ENCODE assay signal across 9 cellular contexts in the genomic region with DNA sequence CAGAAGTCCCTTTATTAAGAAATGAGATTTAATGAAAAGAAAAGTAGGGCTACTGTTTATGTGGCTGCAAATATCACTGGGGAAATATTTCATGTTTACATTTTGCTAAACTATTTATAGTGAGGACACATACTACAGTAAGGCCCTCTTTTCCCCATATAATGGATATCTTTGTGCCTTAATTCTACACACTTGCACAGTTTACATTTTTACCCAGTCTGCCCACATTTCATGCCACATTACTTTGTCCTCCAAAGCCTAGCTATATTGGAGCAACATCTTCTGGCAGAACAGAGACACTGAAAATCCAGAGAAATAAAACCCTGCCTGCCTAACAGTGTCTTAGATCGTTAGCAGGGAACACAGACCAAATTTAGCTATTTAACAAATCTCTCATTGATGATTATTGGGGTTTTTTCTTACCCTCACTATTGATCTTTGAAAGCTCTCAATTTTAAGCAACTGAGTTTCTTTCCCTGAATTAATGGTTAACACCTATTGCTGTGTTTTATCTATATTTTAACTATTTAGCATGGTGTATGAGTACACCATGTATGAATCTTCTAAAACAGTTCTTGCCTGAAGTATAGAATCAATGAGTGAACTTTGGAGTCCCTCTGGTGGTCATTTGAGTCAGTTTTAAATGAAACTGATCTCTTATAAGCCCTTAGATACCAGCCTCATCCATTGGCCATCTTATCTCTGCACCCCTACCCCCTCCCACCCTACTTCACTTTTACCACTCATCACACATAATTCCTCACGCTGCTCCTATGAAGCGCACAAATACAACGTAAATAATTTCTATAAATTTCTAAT.
A peak's percentile ranks its signal among the peaks of the same experiment; 100 is the strongest.
DNase-seq lines count a peak whose midpoint lies in the region; ATAC-seq and TF ChIP-seq lines count a peak whose summit lies in the region.
"Had no signal": no experiment of that assay in that cellular context is flagged by ENCODE, and none has a peak within 500 bp of the region (broad histone marks: within the 10 kb centered on the region; RNA-seq: fewer than 3 reads in every experiment).

No MANE protein-coding gene starts in this region.

- H3K4me1 Mint-ChIP-seq in effector memory CD8-positive, alpha-beta T cell (ENCODE audit: low read depth in 2 of 2), result no peaks in the 10 kb centered on the region
- no peaks in the 10 kb centered on the region for H3K4me1 Mint-ChIP-seq in naive thymus-derived CD8-positive, alpha-beta T cell

- H3K14ac ChIP-seq in neuronal stem cell (ENCODE audit: low read length), result no peak overlapping the region

- no peak overlapping the region for H3K4ac ChIP-seq in neuronal stem cell (ENCODE audit: low read length)

- no peaks in the 10 kb centered on the region for H3K36me3 Mint-ChIP-seq in effector memory CD8-positive, alpha-beta T cell (ENCODE audit: insufficient read depth)
- no peaks in the 10 kb centered on the region for H3K36me3 Mint-ChIP-seq in naive thymus-derived CD8-positive, alpha-beta T cell

- H2AFZ ChIP-seq in neuronal stem cell (ENCODE audit: low read length), result peak overlapping the region; percentile 21

- H3K18ac ChIP-seq in neuronal stem cell (ENCODE audit: low read length), result no peak overlapping the region

- no peak overlapping the region for H2BK5ac ChIP-seq in neuronal stem cell (ENCODE audit: low read length)

- H4K8ac ChIP-seq in neuronal stem cell (ENCODE audit: low read depth, low read length), result no peak overlapping the region

- H3K9me3 ChIP-seq in cardiac muscle cell (ENCODE audit: low read depth) (no peaks in the 10 kb centered on the region), neuronal stem cell (replicated peaks in 1 of 2; ENCODE audit: control insufficient read depth in 2 of 2, insufficient read depth in 1 of 2, low read depth in 1 of 2, low read length in 2 of 2) (peaks cover 0 to 10% of the 10 kb centered on the region in 2 donors)

- H2BK12ac ChIP-seq in neuronal stem cell (ENCODE audit: low read length), result no peak overlapping the region

- no peak overlapping the region for H2BK120ac ChIP-seq in neuronal stem cell (ENCODE audit: low read depth, low read length)

- H3K4me2 ChIP-seq in neuronal stem cell (ENCODE audit: insufficient read depth, low read length, poor library complexity, severe bottlenecking), result no peak overlapping the region

- no peak overlapping the region for H3K27ac Mint-ChIP-seq in effector memory CD8-positive, alpha-beta T cell
- no peak overlapping the region for H3K27ac Mint-ChIP-seq in naive thymus-derived CD8-positive, alpha-beta T cell
- H3K27ac Mint-ChIP-seq: dendritic cell treated with granulocyte-macrophage colony-stimulating factor and Interleukin-4, amounts not matched to agents 40 ng/mL and 50 ng/mL, for 4 days had no signal

- peak; percentile 65 to 75 for DNase-seq in cardiac muscle cell (ENCODE audit: low read depth in 1 of 2, low spot score in 1 of 2)
- DNase-seq in Right ventricle myocardium inferior (ENCODE audit: missing footprints), result no peak
- DNase-seq in NCI-H2227 treated with DMSO at 0.1 percent for 48 hours (lab: John Stamatoyannopoulos, UW), result peak; percentile 4
- no peak for DNase-seq in effector memory CD8-positive, alpha-beta T cell
- peak; percentile 45 for DNase-seq in neuronal stem cell (ENCODE audit: low spot score)
- no peak for DNase-seq in activated CD4-positive, CD25-positive, alpha-beta regulatory T cell (lab: John Stamatoyannopoulos, UW)
- DNase-seq in naive thymus-derived CD8-positive, alpha-beta T cell, result no peak

- H3K4me1 ChIP-seq in cardiac muscle cell (ENCODE audit: low read depth), result no peaks in the 10 kb centered on the region
- peaks cover 2 to 10% of the 10 kb centered on the region in 2 donors for H3K4me1 ChIP-seq in neuronal stem cell (ENCODE audit: control insufficient read depth in 2 of 2, insufficient read depth in 1 of 2, low read depth in 1 of 2, low read length in 2 of 2)

- H3K4me3 Mint-ChIP-seq in effector memory CD8-positive, alpha-beta T cell, result no peak overlapping the region
- no peak overlapping the region for H3K4me3 Mint-ChIP-seq in naive thymus-derived CD8-positive, alpha-beta T cell
- H3K4me3 Mint-ChIP-seq: dendritic cell treated with granulocyte-macrophage colony-stimulating factor and Interleukin-4, amounts not matched to agents 40 ng/mL and 50 ng/mL, for 4 days had no signal

- TF ChIP-seq CTCF in cardiac muscle cell (IDR thresholded peaks at IDR 0.05; ENCODE audit: low read depth, low read length), result peak; percentile 46

- H3K36me3 ChIP-seq in cardiac muscle cell (no peaks in the 10 kb centered on the region), neuronal stem cell (replicated peaks in 1 of 2; ENCODE audit: control insufficient read depth in 2 of 2, insufficient read depth in 2 of 2, low read length in 2 of 2) (no peaks in the 10 kb centered on the region)

- H3K9me3 Mint-ChIP-seq in effector memory CD8-positive, alpha-beta T cell, result no peaks in the 10 kb centered on the region
- H3K9me3 Mint-ChIP-seq in naive thymus-derived CD8-positive, alpha-beta T cell, result no peaks in the 10 kb centered on the region
- H3K9me3 Mint-ChIP-seq: dendritic cell treated with granulocyte-macrophage colony-stimulating factor and Interleukin-4, amounts not matched to agents 40 ng/mL and 50 ng/mL, for 4 days had no signal

- ATAC-seq in Right ventricle myocardium inferior, result no peak
- peak; percentile 77 for ATAC-seq in HG02798 (IDR thresholded peaks at IDR 0.05; ENCODE audit: poor library complexity, unreplicated experiment)
- peak; percentile 22 for ATAC-seq in effector memory CD8-positive, alpha-beta T cell (replicated peaks)
- no peak for ATAC-seq in naive thymus-derived CD8-positive, alpha-beta T cell

- H3K4me3 ChIP-seq in cardiac muscle cell (no peak overlapping the region), neuronal stem cell (ENCODE audit: low read length in 2 of 2) (no peak overlapping the region)

- 88% methylated on average over 3 of the region's 4 CpGs; no CpG with 5 or more reads in 1 of the 2 donors for WGBS in neuronal stem cell (ENCODE audit: extremely low coverage in 2 of 2, insufficient read length in 2 of 2, insufficient replicate concordance in 1 of 2), 2 donors

- no peak overlapping the region for H2AK5ac ChIP-seq in neuronal stem cell (ENCODE audit: low read depth, low read length)

- POLR2A ChIA-PET in naive thymus-derived CD8-positive, alpha-beta T cell (lab: Charles Lee), result no interaction called here

- no peak overlapping the region for H3K23ac ChIP-seq in neuronal stem cell (ENCODE audit: low read depth, low read length, poor library complexity)

- H3K79me1 ChIP-seq in neuronal stem cell (ENCODE audit: low read depth, low read length), result no peaks in the 10 kb centered on the region

- no peak overlapping the region for H3K9ac ChIP-seq in neuronal stem cell (ENCODE audit: low read depth, low read length, poor library complexity)

- intact Hi-C loops in Right ventricle myocardium inferior (cut with DNase I), result no loop called here

- no peaks in the 10 kb centered on the region for H3K27me3 ChIP-seq in cardiac muscle cell
- no peaks in the 10 kb centered on the region for H3K27me3 ChIP-seq in neuronal stem cell (ENCODE audit: control insufficient read depth in 3 of 3, insufficient read depth in 3 of 3, low read depth in 1 of 3, low read length in 3 of 3)

- peaks cover 0 to 20% of the 10 kb centered on the region in 2 donors for H3K27me3 Mint-ChIP-seq in effector memory CD8-positive, alpha-beta T cell
- peaks cover 0 to 7% (median 3%) of the 10 kb centered on the region in 5 donors for H3K27me3 Mint-ChIP-seq in naive thymus-derived CD8-positive, alpha-beta T cell
- H3K27me3 Mint-ChIP-seq: dendritic cell treated with granulocyte-macrophage colony-stimulating factor and Interleukin-4, amounts not matched to agents 40 ng/mL and 50 ng/mL, for 4 days had no signal

- H4K91ac ChIP-seq in neuronal stem cell (ENCODE audit: low read depth, low read length, poor library complexity), result no peak overlapping the region

- no peak overlapping the region for H3K27ac ChIP-seq in cardiac muscle cell
- H3K27ac ChIP-seq in neuronal stem cell (replicated peaks; ENCODE audit: low read length), result no peak overlapping the region

- no peak overlapping the region for H2BK15ac ChIP-seq in neuronal stem cell (ENCODE audit: low read length)

Comparison
In these comparisons a context has a peak if more than half of its experiments do, and no peak if none do; other contexts are left out.
1. DNase-seq: peak in cardiac muscle cell (2 of 2), NCI-H2227 treated with DMSO at 0.1 percent for 48 hours (single experiment) and neuronal stem cell (single experiment); none in Right ventricle myocardium inferior (single experiment), effector memory CD8-positive, alpha-beta T cell (0 of 3), activated CD4-positive, CD25-positive, alpha-beta regulatory T cell (0 of 4) and naive thymus-derived CD8-positive, alpha-beta T cell (0 of 10).
2. ATAC-seq: peak in HG02798 (single experiment) and effector memory CD8-positive, alpha-beta T cell (single experiment); none in Right ventricle myocardium inferior (single experiment) and naive thymus-derived CD8-positive, alpha-beta T cell (0 of 2).